ENCODE assay signal across 14 cellular contexts in the genomic region with DNA sequence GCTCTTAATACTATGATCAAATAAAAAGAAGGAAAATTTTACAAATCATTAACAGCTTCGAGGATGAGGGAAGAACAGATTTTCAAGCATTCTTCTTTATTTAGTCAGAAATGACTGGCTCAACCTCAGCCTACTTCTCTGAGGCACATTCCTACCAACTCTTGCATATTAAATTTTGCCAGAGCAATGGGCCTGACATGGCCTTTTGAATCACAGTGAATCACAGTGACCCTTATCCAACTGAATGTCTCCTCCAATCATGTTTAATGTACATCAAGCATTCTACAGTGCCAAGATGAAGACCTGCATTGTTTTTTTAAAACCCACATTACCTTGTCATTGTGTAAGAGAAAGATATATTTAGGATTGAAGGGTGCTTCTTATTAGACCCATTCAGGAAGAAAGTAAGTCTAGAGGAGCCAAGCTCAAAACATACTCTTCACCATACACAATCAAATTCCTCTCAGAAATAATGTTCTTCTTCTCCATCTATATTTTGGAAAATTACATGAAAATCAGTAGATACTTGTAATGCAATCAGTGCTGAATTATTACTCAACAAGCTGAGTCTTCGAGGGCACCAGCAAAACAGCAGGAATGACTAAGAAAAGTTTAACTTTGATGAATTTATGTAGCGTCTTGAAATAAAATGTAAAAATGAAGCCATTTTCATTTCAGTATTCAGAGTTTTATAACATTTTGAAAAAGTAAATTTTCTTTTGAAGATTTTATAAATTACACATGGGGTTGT. TPM values are rescaled to one million over a fixed set of nuclear protein-coding genes. Genes with fewer than 3 reads are reported as not detected.
DNase-seq lines count a peak whose midpoint lies in the region; ATAC-seq, FAIRE-seq and TF ChIP-seq lines count a peak whose summit lies in the region.
"Had no signal": no experiment of that assay in that cellular context is flagged by ENCODE, and none has a peak within 500 bp of the region (broad histone marks: within the 10 kb centered on the region; RNA-seq: fewer than 3 reads in every experiment).

No MANE protein-coding gene starts in this region.

- in situ Hi-C loops in Caki2 (cut with HindIII; ENCODE audit: low pct_unique_long_range_greater_than_20kb, low sequenced_read_pairs): no loop called here

- no peak overlapping the region for H3K27ac ChIP-seq in right atrium auricular region

- DNase-seq in Caki2 (ENCODE audit: low read depth) (peak; percentile 86), RCC 7860 (ENCODE audit: low spot score) (peak; percentile 95), epithelial cell of esophagus (ENCODE audit: low read depth) (peak; percentile 76), non-pigmented ciliary epithelial cell (ENCODE audit: low read depth) (peak; percentile 65), activated gamma-delta T cell treated with Interleukin-2 at 50 U/mL for 16 hours (no peak), right atrium auricular region (ENCODE audit: low spot score) (no peak)
- DNase-seq: activated naive CD4-positive, alpha-beta T cell treated with anti-CD3 and anti-CD28 coated beads, Interleukin-2, amount 10 ng/mL, durations not matched to agents 7 days and 5 days; CD8-positive, alpha-beta T cell; H7; Karpas-422; RPMI8226 had no signal

- FAIRE-seq in RCC 7860 (lab: Jason Lieb, UNC): peak; percentile 99
- FAIRE-seq: GM19239 had no signal

- no peaks in the 10 kb centered on the region for H3K36me3 ChIP-seq in right atrium auricular region

- H3K4me3 ChIP-seq in epithelial cell of esophagus (ENCODE audit: low read length) (no peak overlapping the region), right atrium auricular region (no peak overlapping the region)

- ATAC-seq in HG02852 (IDR thresholded peaks at IDR 0.05; ENCODE audit: unreplicated experiment): no peak
- ATAC-seq in HG02798 (IDR thresholded peaks at IDR 0.05; ENCODE audit: poor library complexity, unreplicated experiment): no peak
- ATAC-seq: CD8-positive, alpha-beta T cell had no signal

- no peaks in the 10 kb centered on the region for H3K4me1 ChIP-seq in right atrium auricular region

- peaks cover 0 to 16% of the 10 kb centered on the region in 2 donors for H3K9me3 ChIP-seq in right atrium auricular region

- TF ChIP-seq CTCF in epithelial cell of esophagus (IDR thresholded peaks at IDR 0.05; ENCODE audit: insufficient read depth, low read depth, low read length, missing control alignments): no peak
- no peak for TF ChIP-seq CTCF in right atrium auricular region (IDR thresholded peaks at IDR 0.05)

- H3K27me3 ChIP-seq in right atrium auricular region: no peaks in the 10 kb centered on the region

RNA-seq across cellular contexts. Expression of a gene that starts 44.1 kb away (rescaled TPM):
- 23.9 and 33.6 TPM in 2 replicates for total RNA-seq in Caki2 (2014; rRNA removed; shearing (Covaris generic); ENCODE audit: low replicate concordance)
- total RNA-seq in right atrium auricular region: 1 to 10 TPM; 2.5 to 9.3 TPM
- total RNA-seq: CD8-positive, alpha-beta T cell had no signal

Comparison
In these comparisons a context has a peak if more than half of its experiments do, and no peak if none do; other contexts are left out.
1. DNase-seq: peak in Caki2 (single experiment), RCC 7860 (single experiment), epithelial cell of esophagus (single experiment) and non-pigmented ciliary epithelial cell (single experiment); none in activated gamma-delta T cell treated with Interleukin-2 at 50 U/mL for 16 hours (single experiment) and right atrium auricular region (single experiment).